1 cellular context compared by ENCODE assay signal in the genomic region with DNA sequence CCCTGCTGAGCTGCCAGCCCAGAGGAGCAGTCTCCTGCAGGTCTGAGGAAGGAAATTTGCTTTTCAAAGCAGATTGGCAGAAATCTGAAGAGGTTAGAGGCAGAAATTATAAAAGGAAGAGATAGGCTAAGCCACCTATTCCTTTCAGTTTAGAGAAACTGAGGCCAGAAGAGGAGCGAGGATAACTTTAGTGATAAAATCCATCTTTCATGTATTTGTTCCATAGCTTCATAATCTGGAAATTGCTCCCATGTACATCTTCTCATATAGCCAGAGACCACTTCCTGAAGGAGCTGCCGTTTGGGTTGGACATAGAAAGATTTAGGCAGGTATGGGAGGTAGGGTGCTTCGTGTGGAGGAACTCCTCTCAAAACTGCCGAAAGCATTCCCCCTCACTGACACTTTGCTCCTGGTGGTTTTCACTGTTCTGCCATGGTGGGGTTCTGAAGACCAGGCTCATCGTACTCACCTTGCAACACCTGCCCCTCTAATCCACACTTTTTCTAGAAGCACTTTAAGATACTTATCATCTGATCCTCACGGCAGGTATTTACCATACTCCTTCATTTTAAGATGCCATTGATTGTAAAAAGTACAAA.
TF ChIP-seq lines count a peak whose summit lies in the region.

No MANE protein-coding gene starts in this region.

TF ChIP-seq in HEK293, 187 proteins besides CTCF, POLR2A, EP300 and RAD21 (continued from another document):
- TF ChIP-seq, protein P1, sequence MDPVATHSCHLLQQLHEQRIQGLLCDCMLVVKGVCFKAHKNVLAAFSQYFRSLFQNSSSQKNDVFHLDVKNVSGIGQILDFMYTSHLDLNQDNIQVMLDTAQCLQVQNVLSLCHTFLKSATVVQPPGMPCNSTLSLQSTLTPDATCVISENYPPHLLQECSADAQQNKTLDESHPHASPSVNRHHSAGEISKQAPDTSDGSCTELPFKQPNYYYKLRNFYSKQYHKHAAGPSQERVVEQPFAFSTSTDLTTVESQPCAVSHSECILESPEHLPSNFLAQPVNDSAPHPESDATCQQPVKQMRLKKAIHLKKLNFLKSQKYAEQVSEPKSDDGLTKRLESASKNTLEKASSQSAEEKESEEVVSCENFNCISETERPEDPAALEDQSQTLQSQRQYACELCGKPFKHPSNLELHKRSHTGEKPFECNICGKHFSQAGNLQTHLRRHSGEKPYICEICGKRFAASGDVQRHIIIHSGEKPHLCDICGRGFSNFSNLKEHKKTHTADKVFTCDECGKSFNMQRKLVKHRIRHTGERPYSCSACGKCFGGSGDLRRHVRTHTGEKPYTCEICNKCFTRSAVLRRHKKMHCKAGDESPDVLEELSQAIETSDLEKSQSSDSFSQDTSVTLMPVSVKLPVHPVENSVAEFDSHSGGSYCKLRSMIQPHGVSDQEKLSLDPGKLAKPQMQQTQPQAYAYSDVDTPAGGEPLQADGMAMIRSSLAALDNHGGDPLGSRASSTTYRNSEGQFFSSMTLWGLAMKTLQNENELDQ (tag by site-specific recombination; IDR thresholded peaks at IDR 0.05; ENCODE audit: low read depth): no peak
- no peak for TF ChIP-seq ZSCAN18 (tag by site-specific recombination; IDR thresholded peaks at IDR 0.05)
- no peak for TF ChIP-seq GLIS2 (tag by site-specific recombination; IDR thresholded peaks at IDR 0.05)
- no peak for TF ChIP-seq ZNF266 (tag by site-specific recombination; IDR thresholded peaks at IDR 0.05; ENCODE audit: low read depth)
